Comparison of ENCODE assay signal across 1 cellular context in the genomic region with DNA sequence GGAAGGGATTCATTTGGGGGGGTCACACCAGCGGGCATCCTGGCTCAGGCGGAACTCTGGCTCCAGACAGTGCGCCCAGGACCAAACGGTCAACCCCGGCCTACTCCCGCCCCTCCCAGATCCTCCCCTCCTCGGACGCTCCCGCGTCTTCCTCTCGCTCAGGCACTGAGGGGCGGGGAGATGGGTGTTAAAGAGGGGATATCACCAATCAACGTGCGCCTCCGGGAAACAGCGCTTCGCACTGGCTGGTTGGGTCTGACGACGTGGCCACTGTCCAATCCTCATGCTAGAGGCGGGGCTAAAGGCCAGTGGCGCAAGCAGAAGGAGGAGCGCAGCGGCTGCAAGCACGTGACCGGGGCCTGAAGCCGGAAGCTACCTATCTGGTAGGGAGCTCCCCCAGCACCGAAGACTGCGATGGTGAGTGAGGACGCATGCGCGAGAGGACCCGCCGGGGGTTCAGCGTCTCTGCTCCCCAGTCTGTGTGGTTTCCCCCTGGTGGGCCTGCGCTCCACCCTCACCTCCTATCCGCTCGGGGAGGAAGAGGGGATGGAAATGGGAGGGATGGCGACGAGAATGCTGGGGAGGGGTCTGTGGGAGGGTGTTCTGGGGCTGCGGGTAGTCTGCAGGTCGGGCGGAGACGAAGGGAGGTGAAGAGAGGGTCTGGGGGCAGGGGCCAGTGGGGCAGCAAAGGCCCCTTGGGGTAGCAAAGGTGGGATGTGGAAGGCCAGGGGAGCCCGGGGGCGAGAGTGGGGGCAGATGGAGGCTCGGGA.
TF ChIP-seq lines count a peak whose summit lies in the region.

A gene (plus strand): TSS at position 360 of the 770 bp plus-strand sequence. CDS start 55 bp downstream, at position 415.

TF ChIP-seq in K562, 482 proteins besides CTCF, POLR2A, EP300 and RAD21 (continued from another document and continues in another):
- TF ChIP-seq, protein P1, sequence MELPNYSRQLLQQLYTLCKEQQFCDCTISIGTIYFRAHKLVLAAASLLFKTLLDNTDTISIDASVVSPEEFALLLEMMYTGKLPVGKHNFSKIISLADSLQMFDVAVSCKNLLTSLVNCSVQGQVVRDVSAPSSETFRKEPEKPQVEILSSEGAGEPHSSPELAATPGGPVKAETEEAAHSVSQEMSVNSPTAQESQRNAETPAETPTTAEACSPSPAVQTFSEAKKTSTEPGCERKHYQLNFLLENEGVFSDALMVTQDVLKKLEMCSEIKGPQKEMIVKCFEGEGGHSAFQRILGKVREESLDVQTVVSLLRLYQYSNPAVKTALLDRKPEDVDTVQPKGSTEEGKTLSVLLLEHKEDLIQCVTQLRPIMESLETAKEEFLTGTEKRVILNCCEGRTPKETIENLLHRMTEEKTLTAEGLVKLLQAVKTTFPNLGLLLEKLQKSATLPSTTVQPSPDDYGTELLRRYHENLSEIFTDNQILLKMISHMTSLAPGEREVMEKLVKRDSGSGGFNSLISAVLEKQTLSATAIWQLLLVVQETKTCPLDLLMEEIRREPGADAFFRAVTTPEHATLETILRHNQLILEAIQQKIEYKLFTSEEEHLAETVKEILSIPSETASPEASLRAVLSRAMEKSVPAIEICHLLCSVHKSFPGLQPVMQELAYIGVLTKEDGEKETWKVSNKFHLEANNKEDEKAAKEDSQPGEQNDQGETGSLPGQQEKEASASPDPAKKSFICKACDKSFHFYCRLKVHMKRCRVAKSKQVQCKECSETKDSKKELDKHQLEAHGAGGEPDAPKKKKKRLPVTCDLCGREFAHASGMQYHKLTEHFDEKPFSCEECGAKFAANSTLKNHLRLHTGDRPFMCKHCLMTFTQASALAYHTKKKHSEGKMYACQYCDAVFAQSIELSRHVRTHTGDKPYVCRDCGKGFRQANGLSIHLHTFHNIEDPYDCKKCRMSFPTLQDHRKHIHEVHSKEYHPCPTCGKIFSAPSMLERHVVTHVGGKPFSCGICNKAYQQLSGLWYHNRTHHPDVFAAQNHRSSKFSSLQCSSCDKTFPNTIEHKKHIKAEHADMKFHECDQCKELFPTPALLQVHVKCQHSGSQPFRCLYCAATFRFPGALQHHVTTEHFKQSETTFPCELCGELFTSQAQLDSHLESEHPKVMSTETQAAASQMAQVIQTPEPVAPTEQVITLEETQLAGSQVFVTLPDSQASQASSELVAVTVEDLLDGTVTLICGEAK (IDR thresholded peaks at IDR 0.05) = peak; percentile 67; the same call in 1 of the 2 replicates
- TF ChIP-seq, protein P1 (CRISPR knock-in tag; IDR thresholded peaks at IDR 0.05) = no peak
- TF ChIP-seq DIDO1 (tag; IDR thresholded peaks at IDR 0.05; ENCODE audit: low read depth) (peak; percentile 69; the same call in 1 of the 2 replicates), CTBP1 (IDR thresholded peaks at IDR 0.05; ENCODE audit: borderline replicate concordance) (peak; percentile 81), SP1 (CRISPR knock-in tag; IDR thresholded peaks at IDR 0.05) (peak; percentile 99), SIRT6 (IDR thresholded peaks at IDR 0.05; ENCODE audit: low read depth, low read length) (no peak), POLR3G (IDR thresholded peaks at IDR 0.05; ENCODE audit: extremely low read depth, insufficient read length, insufficient replicate concordance) (no peak), FOXA1 (IDR thresholded peaks at IDR 0.05; ENCODE audit: borderline replicate concordance) (no peak), TGIF2 (CRISPR knock-in tag; IDR thresholded peaks at IDR 0.05) (no peak), MCM3 (IDR thresholded peaks at IDR 0.05) (no peak), PTRF (tag; IDR thresholded peaks at IDR 0.05) (no peak), ZNF143 (CRISPR knock-in tag; IDR thresholded peaks at IDR 0.05) (no peak), DACH1 (IDR thresholded peaks at IDR 0.05; ENCODE audit: partially characterized antibody) (no peak), CBX8 (IDR thresholded peaks at IDR 0.05; ENCODE audit: borderline replicate concordance, extremely low read depth, low read depth, low read length, poor library complexity, severe bottlenecking) (no peak), ZNF780A (CRISPR knock-in tag; IDR thresholded peaks at IDR 0.05) (no peak), NR2F6 (CRISPR knock-in tag; IDR thresholded peaks at IDR 0.05) (no peak), ZNF778 (CRISPR knock-in tag; IDR thresholded peaks at IDR 0.05) (no peak), ZNF586 (CRISPR knock-in tag; conservative IDR thresholded peaks at IDR 0.05) (no peak), NCOA1 (IDR thresholded peaks at IDR 0.05; ENCODE audit: low read depth) (no peak), DDX20 (tag; IDR thresholded peaks at IDR 0.05; ENCODE audit: low read depth) (no peak), ZNF551 (CRISPR knock-in tag; IDR thresholded peaks at IDR 0.05) (no peak), ZBTB17 (CRISPR knock-in tag; IDR thresholded peaks at IDR 0.05) (0 out of 2 replicates have a peak, but pooled peaks have one; percentile 22), ZNF717 (CRISPR knock-in tag; IDR thresholded peaks at IDR 0.05) (no peak), KDM2B (CRISPR knock-in tag; IDR thresholded peaks at IDR 0.05) (no peak), FOXP1 (CRISPR knock-in tag; IDR thresholded peaks at IDR 0.05) (no peak; the same call in 1 of the 2 replicates), CSDE1 (IDR thresholded peaks at IDR 0.05) (no peak), NCOA4 (IDR thresholded peaks at IDR 0.05; ENCODE audit: partially characterized antibody) (no peak), SOX6 (IDR thresholded peaks at IDR 0.05) (peak; percentile 12; the same call in 1 of the 2 replicates), SAFB2 (IDR thresholded peaks at IDR 0.05; ENCODE audit: borderline replicate concordance, low read depth, low read length, severe bottlenecking) (no peak), ARID2 (IDR thresholded peaks at IDR 0.05) (no peak), HMG20B (CRISPR knock-in tag; IDR thresholded peaks at IDR 0.05) (no peak), NR2C2 (CRISPR knock-in tag; IDR thresholded peaks at IDR 0.05) (no peak), NR2C2 (tag; IDR thresholded peaks at IDR 0.05) (no peak)
- TF ChIP-seq, protein P2, sequence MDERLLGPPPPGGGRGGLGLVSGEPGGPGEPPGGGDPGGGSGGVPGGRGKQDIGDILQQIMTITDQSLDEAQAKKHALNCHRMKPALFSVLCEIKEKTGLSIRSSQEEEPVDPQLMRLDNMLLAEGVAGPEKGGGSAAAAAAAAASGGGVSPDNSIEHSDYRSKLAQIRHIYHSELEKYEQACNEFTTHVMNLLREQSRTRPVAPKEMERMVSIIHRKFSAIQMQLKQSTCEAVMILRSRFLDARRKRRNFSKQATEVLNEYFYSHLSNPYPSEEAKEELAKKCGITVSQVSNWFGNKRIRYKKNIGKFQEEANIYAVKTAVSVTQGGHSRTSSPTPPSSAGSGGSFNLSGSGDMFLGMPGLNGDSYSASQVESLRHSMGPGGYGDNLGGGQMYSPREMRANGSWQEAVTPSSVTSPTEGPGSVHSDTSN (CRISPR knock-in tag; IDR thresholded peaks at IDR 0.05; ENCODE audit: low read depth) = peak; percentile 67
- TF ChIP-seq, protein P2 (tag; conservative IDR thresholded peaks at IDR 0.05; ENCODE audit: low read depth) = peak; percentile 98
- TF ChIP-seq, protein P3, sequence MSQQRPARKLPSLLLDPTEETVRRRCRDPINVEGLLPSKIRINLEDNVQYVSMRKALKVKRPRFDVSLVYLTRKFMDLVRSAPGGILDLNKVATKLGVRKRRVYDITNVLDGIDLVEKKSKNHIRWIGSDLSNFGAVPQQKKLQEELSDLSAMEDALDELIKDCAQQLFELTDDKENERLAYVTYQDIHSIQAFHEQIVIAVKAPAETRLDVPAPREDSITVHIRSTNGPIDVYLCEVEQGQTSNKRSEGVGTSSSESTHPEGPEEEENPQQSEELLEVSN (IDR thresholded peaks at IDR 0.05; ENCODE audit: borderline replicate concordance in 1 of 2, extremely low read depth in 1 of 2, insufficient read depth in 1 of 2, insufficient read length in 1 of 2, low read depth in 1 of 2, low read length in 1 of 2, poor library complexity in 1 of 2, severe bottlenecking in 1 of 2) = peak; percentile 65 to 82
- TF ChIP-seq, protein P4, sequence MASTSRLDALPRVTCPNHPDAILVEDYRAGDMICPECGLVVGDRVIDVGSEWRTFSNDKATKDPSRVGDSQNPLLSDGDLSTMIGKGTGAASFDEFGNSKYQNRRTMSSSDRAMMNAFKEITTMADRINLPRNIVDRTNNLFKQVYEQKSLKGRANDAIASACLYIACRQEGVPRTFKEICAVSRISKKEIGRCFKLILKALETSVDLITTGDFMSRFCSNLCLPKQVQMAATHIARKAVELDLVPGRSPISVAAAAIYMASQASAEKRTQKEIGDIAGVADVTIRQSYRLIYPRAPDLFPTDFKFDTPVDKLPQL (IDR thresholded peaks at IDR 0.05; ENCODE audit: extremely low read depth, insufficient read length) = no peak
- TF ChIP-seq, protein P5, sequence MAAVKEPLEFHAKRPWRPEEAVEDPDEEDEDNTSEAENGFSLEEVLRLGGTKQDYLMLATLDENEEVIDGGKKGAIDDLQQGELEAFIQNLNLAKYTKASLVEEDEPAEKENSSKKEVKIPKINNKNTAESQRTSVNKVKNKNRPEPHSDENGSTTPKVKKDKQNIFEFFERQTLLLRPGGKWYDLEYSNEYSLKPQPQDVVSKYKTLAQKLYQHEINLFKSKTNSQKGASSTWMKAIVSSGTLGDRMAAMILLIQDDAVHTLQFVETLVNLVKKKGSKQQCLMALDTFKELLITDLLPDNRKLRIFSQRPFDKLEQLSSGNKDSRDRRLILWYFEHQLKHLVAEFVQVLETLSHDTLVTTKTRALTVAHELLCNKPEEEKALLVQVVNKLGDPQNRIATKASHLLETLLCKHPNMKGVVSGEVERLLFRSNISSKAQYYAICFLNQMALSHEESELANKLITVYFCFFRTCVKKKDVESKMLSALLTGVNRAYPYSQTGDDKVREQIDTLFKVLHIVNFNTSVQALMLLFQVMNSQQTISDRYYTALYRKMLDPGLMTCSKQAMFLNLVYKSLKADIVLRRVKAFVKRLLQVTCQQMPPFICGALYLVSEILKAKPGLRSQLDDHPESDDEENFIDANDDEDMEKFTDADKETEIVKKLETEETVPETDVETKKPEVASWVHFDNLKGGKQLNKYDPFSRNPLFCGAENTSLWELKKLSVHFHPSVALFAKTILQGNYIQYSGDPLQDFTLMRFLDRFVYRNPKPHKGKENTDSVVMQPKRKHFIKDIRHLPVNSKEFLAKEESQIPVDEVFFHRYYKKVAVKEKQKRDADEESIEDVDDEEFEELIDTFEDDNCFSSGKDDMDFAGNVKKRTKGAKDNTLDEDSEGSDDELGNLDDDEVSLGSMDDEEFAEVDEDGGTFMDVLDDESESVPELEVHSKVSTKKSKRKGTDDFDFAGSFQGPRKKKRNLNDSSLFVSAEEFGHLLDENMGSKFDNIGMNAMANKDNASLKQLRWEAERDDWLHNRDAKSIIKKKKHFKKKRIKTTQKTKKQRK (IDR thresholded peaks at IDR 0.05; ENCODE audit: borderline replicate concordance, low read depth, low read length) = peak; percentile 83
- TF ChIP-seq, protein P6, sequence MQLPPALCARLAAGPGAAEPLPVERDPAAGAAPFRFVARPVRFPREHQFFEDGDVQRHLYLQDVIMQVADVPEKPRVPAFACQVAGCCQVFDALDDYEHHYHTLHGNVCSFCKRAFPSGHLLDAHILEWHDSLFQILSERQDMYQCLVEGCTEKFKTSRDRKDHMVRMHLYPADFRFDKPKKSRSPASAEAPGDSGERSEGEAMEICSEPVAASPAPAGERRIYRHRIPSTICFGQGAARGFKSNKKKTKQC (CRISPR knock-in tag; IDR thresholded peaks at IDR 0.05) = no peak
- TF ChIP-seq, protein P7, sequence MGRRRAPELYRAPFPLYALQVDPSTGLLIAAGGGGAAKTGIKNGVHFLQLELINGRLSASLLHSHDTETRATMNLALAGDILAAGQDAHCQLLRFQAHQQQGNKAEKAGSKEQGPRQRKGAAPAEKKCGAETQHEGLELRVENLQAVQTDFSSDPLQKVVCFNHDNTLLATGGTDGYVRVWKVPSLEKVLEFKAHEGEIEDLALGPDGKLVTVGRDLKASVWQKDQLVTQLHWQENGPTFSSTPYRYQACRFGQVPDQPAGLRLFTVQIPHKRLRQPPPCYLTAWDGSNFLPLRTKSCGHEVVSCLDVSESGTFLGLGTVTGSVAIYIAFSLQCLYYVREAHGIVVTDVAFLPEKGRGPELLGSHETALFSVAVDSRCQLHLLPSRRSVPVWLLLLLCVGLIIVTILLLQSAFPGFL (CRISPR knock-in tag; IDR thresholded peaks at IDR 0.05) = no peak
- TF ChIP-seq, protein P8, sequence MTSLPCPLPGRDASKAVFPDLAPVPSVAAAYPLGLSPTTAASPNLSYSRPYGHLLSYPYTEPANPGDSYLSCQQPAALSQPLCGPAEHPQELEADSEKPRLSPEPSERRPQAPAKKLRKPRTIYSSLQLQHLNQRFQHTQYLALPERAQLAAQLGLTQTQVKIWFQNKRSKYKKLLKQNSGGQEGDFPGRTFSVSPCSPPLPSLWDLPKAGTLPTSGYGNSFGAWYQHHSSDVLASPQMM (CRISPR knock-in tag; IDR thresholded peaks at IDR 0.05) = no peak
